In the genomic region with DNA sequence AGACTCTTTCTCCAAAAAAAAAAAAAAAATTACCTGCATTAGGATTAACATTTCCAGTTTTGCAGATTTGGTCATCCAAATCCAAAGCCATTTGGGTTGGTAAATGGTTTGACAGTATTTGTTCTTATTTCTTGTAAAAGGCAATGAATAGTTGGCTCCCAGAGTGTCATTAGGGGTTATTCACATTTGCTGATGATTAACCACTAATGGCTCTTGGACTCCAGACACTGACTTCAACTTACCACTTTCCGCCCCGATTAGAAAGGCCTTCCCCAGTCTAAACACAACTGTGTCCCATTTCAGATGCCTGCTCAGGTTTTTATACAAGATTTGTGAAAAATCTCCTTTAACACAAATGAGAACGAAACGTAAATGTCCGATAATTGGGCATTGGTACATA, we compare ENCODE assay signal across 27 cellular contexts.
"Had no signal": no experiment of that assay in that cellular context is flagged by ENCODE, and none has a peak within 500 bp of the region (broad histone marks: within the 10 kb centered on the region; RNA-seq: fewer than 3 reads in every experiment).

No MANE protein-coding gene starts in this region.

- H3K4me1 ChIP-seq: suprapubic skin, tibial artery, upper lobe of right lung had no signal

- H3K27me3 ChIP-seq: esophagus muscularis mucosa, foreskin keratinocyte, neutrophil, suprapubic skin, tibial artery, upper lobe of right lung had no signal

- H3K27ac ChIP-seq: esophagus muscularis mucosa, foreskin keratinocyte, neutrophil, skin epidermis, suprapubic skin, tibial artery, upper lobe of right lung had no signal

- H3K9me3 ChIP-seq: esophagus muscularis mucosa, mucosa of descending colon, neutrophil, suprapubic skin, tibial artery, upper lobe of right lung had no signal

- H3K4me3 ChIP-seq: esophagus muscularis mucosa, lung, mucosa of descending colon, skin epidermis, suprapubic skin, tibial artery, upper lobe of right lung had no signal

- H3K36me3 ChIP-seq: esophagus muscularis mucosa, neutrophil, suprapubic skin, tibial artery, upper lobe of right lung had no signal

- H3K4me1 Mint-ChIP-seq: activated CD8-positive, alpha-beta memory T cell treated with anti-CD3 and anti-CD28 coated beads, Interleukin-2, amount 10 ng/mL, durations not matched to agents 7 days and 5 days; central memory CD8-positive, alpha-beta T cell had no signal

- H3K36me3 Mint-ChIP-seq: activated CD8-positive, alpha-beta memory T cell treated with anti-CD3 and anti-CD28 coated beads, Interleukin-2, amount 10 ng/mL, durations not matched to agents 7 days and 5 days; activated naive CD4-positive, alpha-beta T cell treated with anti-CD3 and anti-CD28 coated beads, Interleukin-2, amount 50 U/mL, for 72 hours; stimulated activated naive B cell treated with anti-CD40 and anti-IgM and Interleukin-4, amounts not matched to agents 10 μg/mL and 1 μg/mL and 100 μg/mL, for 72 hours; WTC11 had no signal

- H3K9me3 Mint-ChIP-seq: activated naive CD4-positive, alpha-beta T cell treated with anti-CD3 and anti-CD28 coated beads, Interleukin-2, amount 50 U/mL, for 72 hours; activated T-helper 2 cell treated with anti-CD3 and anti-CD28 coated beads, Interferon-gamma antibody, Interleukin-2, Interleukin-4, amounts not matched to agents 10 μg/mL and 5 μg/mL and 100 μg/mL, durations not matched to agents 14 hours and 24 hours and 36 hours; central memory CD8-positive, alpha-beta T cell; nephron progenitor cell; stimulated activated naive B cell treated with anti-CD40 and anti-IgM and Interleukin-4, amounts not matched to agents 10 μg/mL and 1 μg/mL and 100 μg/mL, for 72 hours; WTC11 had no signal

- H3K27me3 Mint-ChIP-seq: central memory CD8-positive, alpha-beta T cell; stimulated activated naive B cell treated with anti-CD40 and anti-IgM and Interleukin-4, amounts not matched to agents 10 μg/mL and 1 μg/mL and 100 μg/mL, for 72 hours had no signal

- DNase-seq: activated CD4-positive, alpha-beta T cell treated with anti-CD3 and anti-CD28 coated beads for 1 hour; activated CD8-positive, alpha-beta memory T cell treated with anti-CD3 and anti-CD28 coated beads, Interleukin-2, amount 10 ng/mL, durations not matched to agents 7 days and 5 days; activated CD8-positive, alpha-beta T cell treated with anti-CD3 and anti-CD28 coated beads, Interleukin-2, amount 10 ng/mL, durations not matched to agents 7 days and 5 days; activated T-cell treated with anti-CD3 and anti-CD28 coated beads, Interleukin-2, amount 50 U/mL, for 48 hours; dermis blood vessel endothelial cell; effector CD4-positive, alpha-beta T cell; foreskin keratinocyte; islet precursor cell; left colon; mucosa of descending colon; nephron progenitor cell; stimulated activated CD4-positive, alpha-beta T cell treated with anti-CD3 and anti-CD28 coated beads, Interleukin-15, amount 100 ng/mL, for 24 hours; stimulated activated CD4-positive, alpha-beta T cell treated with anti-CD3 and anti-CD28 coated beads, Interleukin-2, amount 100 ng/mL, for 24 hours; stimulated activated naive B cell treated with anti-CD40 and anti-IgM and Interleukin-4, amounts not matched to agents 10 μg/mL and 1 μg/mL and 100 μg/mL, for 72 hours; T-helper 2 cell; tibial artery; upper lobe of right lung had no signal

- H3K4me3 Mint-ChIP-seq: activated CD8-positive, alpha-beta memory T cell treated with anti-CD3 and anti-CD28 coated beads, Interleukin-2, amount 10 ng/mL, durations not matched to agents 7 days and 5 days; activated CD8-positive, alpha-beta T cell treated with anti-CD3 and anti-CD28 coated beads, Interleukin-2, amount 10 ng/mL, durations not matched to agents 7 days and 5 days; central memory CD8-positive, alpha-beta T cell; nephron progenitor cell; stimulated activated naive B cell treated with anti-CD40 and anti-IgM and Interleukin-4, amounts not matched to agents 10 μg/mL and 1 μg/mL and 100 μg/mL, for 72 hours; WTC11 had no signal

- H3K27ac Mint-ChIP-seq: activated CD8-positive, alpha-beta memory T cell treated with anti-CD3 and anti-CD28 coated beads, Interleukin-2, amount 10 ng/mL, durations not matched to agents 7 days and 5 days; activated CD8-positive, alpha-beta T cell treated with anti-CD3 and anti-CD28 coated beads, Interleukin-2, amount 10 ng/mL, durations not matched to agents 7 days and 5 days; activated naive CD4-positive, alpha-beta T cell treated with anti-CD3 and anti-CD28 coated beads, Interleukin-2, amount 50 U/mL, for 72 hours; activated T-helper 2 cell treated with anti-CD3 and anti-CD28 coated beads, Interferon-gamma antibody, Interleukin-2, Interleukin-4, amounts not matched to agents 10 μg/mL and 5 μg/mL and 100 μg/mL, durations not matched to agents 14 hours and 24 hours and 36 hours; nephron progenitor cell; stimulated activated naive B cell treated with anti-CD40 and anti-IgM and Interleukin-4, amounts not matched to agents 10 μg/mL and 1 μg/mL and 100 μg/mL, for 72 hours; WTC11 had no signal

- ATAC-seq: activated CD8-positive, alpha-beta memory T cell treated with anti-CD3 and anti-CD28 coated beads, Interleukin-2, amount 10 ng/mL, durations not matched to agents 7 days and 5 days; activated CD8-positive, alpha-beta T cell treated with anti-CD3 and anti-CD28 coated beads, Interleukin-2, amount 10 ng/mL, durations not matched to agents 7 days and 5 days; activated naive CD4-positive, alpha-beta T cell treated with anti-CD3 and anti-CD28 coated beads, Interleukin-2, amount 50 U/mL, for 72 hours; foreskin keratinocyte; left colon; mucosa of descending colon; sciatic nerve; stimulated activated naive B cell treated with anti-CD40 and anti-IgM and Interleukin-4, amounts not matched to agents 10 μg/mL and 1 μg/mL and 100 μg/mL, for 72 hours; upper lobe of right lung; WTC11 had no signal
